ENCODE assay signal across 1 cellular context in genomic region chr19:12881172-12881808, GRCh38.
TF ChIP-seq lines count a peak whose summit lies in the region.

A gene with protein sequence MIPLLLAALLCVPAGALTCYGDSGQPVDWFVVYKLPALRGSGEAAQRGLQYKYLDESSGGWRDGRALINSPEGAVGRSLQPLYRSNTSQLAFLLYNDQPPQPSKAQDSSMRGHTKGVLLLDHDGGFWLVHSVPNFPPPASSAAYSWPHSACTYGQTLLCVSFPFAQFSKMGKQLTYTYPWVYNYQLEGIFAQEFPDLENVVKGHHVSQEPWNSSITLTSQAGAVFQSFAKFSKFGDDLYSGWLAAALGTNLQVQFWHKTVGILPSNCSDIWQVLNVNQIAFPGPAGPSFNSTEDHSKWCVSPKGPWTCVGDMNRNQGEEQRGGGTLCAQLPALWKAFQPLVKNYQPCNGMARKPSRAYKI (minus strand): TSS chr19:12881449. CDS start chr19:12881375, 74 bp downstream.

TF ChIP-seq in HEK293, 187 proteins besides CTCF, POLR2A, EP300 and RAD21 (continued from another document and continues in another):
- TF ChIP-seq, protein P1, sequence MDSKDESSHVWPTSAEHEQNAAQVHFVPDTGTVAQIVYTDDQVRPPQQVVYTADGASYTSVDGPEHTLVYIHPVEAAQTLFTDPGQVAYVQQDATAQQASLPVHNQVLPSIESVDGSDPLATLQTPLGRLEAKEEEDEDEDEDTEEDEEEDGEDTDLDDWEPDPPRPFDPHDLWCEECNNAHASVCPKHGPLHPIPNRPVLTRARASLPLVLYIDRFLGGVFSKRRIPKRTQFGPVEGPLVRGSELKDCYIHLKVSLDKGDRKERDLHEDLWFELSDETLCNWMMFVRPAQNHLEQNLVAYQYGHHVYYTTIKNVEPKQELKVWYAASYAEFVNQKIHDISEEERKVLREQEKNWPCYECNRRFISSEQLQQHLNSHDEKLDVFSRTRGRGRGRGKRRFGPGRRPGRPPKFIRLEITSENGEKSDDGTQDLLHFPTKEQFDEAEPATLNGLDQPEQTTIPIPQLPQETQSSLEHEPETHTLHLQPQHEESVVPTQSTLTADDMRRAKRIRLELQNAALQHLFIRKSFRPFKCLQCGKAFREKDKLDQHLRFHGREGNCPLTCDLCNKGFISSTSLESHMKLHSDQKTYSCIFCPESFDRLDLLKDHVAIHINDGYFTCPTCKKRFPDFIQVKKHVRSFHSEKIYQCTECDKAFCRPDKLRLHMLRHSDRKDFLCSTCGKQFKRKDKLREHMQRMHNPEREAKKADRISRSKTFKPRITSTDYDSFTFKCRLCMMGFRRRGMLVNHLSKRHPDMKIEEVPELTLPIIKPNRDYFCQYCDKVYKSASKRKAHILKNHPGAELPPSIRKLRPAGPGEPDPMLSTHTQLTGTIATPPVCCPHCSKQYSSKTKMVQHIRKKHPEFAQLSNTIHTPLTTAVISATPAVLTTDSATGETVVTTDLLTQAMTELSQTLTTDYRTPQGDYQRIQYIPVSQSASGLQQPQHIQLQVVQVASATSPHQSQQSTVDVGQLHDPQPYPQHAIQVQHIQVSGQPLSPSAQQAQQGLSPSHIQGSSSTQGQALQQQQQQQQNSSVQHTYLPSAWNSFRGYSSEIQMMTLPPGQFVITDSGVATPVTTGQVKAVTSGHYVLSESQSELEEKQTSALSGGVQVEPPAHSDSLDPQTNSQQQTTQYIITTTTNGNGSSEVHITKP (tag by site-specific recombination; IDR thresholded peaks at IDR 0.05), result no peak
- TF ChIP-seq ZNF610 (tag by site-specific recombination; IDR thresholded peaks at IDR 0.05; ENCODE audit: borderline replicate concordance), result peak; percentile 16; the same call in 1 of the 2 replicates
- no peak for TF ChIP-seq SP7 (tag by site-specific recombination; IDR thresholded peaks at IDR 0.05)
- TF ChIP-seq KLF10 (tag by site-specific recombination; IDR thresholded peaks at IDR 0.05), result peak; percentile 69
- no peak for TF ChIP-seq TRIM28 (IDR thresholded peaks at IDR 0.05; ENCODE audit: borderline replicate concordance, low read length)
- TF ChIP-seq ZBTB6 (tag by site-specific recombination; IDR thresholded peaks at IDR 0.05), result peak; percentile 98
- TF ChIP-seq ZNF114 (tag by site-specific recombination; IDR thresholded peaks at IDR 0.05), result no peak
- TF ChIP-seq ZNF112 (tag by site-specific recombination; IDR thresholded peaks at IDR 0.05), result no peak
- peak; percentile 19; the same call in 1 of the 2 replicates for TF ChIP-seq KLF17 (tag by site-specific recombination; IDR thresholded peaks at IDR 0.05)
- TF ChIP-seq ZNF670 (tag by site-specific recombination; IDR thresholded peaks at IDR 0.05; ENCODE audit: low read depth), result no peak
- TF ChIP-seq ZNF639 (tag by site-specific recombination; IDR thresholded peaks at IDR 0.05), result no peak; the same call in 1 of the 2 replicates
- TF ChIP-seq ZNF175 (tag by site-specific recombination; IDR thresholded peaks at IDR 0.05), result no peak
- no peak for TF ChIP-seq ZNF140 (tag by site-specific recombination; IDR thresholded peaks at IDR 0.05)
- peak; percentile 75 for TF ChIP-seq ZNF629 (tag by site-specific recombination; IDR thresholded peaks at IDR 0.05)
- TF ChIP-seq, protein P2, sequence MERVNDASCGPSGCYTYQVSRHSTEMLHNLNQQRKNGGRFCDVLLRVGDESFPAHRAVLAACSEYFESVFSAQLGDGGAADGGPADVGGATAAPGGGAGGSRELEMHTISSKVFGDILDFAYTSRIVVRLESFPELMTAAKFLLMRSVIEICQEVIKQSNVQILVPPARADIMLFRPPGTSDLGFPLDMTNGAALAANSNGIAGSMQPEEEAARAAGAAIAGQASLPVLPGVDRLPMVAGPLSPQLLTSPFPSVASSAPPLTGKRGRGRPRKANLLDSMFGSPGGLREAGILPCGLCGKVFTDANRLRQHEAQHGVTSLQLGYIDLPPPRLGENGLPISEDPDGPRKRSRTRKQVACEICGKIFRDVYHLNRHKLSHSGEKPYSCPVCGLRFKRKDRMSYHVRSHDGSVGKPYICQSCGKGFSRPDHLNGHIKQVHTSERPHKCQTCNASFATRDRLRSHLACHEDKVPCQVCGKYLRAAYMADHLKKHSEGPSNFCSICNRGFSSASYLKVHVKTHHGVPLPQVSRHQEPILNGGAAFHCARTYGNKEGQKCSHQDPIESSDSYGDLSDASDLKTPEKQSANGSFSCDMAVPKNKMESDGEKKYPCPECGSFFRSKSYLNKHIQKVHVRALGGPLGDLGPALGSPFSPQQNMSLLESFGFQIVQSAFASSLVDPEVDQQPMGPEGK (tag by site-specific recombination; IDR thresholded peaks at IDR 0.05), result 0 out of 2 replicates have a peak, but pooled peaks have one; percentile 45
- TF ChIP-seq PRDM2 (tag by site-specific recombination; IDR thresholded peaks at IDR 0.05; ENCODE audit: borderline replicate concordance), result no peak
- TF ChIP-seq ZNF18 (tag by site-specific recombination; IDR thresholded peaks at IDR 0.05), result no peak
- TF ChIP-seq HOXC10 (CRISPR knock-in tag; IDR thresholded peaks at IDR 0.05), result no peak
- TF ChIP-seq KLF16 (tag by site-specific recombination; IDR thresholded peaks at IDR 0.05), result peak; percentile 67
- TF ChIP-seq ZNF335 (tag by site-specific recombination; conservative IDR thresholded peaks at IDR 0.05), result peak; percentile 94
- TF ChIP-seq ZNF530 (tag by site-specific recombination; IDR thresholded peaks at IDR 0.05; ENCODE audit: low read depth), result no peak
- 0 out of 2 replicates have a peak, but pooled peaks have one; percentile 5 for TF ChIP-seq PRDM1 (tag by site-specific recombination; IDR thresholded peaks at IDR 0.05)
- TF ChIP-seq PRDM4 (tag by site-specific recombination; IDR thresholded peaks at IDR 0.05), result no peak
- TF ChIP-seq ZNF571 (tag by site-specific recombination; IDR thresholded peaks at IDR 0.05), result no peak
- peak; percentile 77 for TF ChIP-seq BCL11B (tag by site-specific recombination; IDR thresholded peaks at IDR 0.05; ENCODE audit: low read depth)
- no peak for TF ChIP-seq ZFP37 (tag by site-specific recombination; IDR thresholded peaks at IDR 0.05)
- no peak for TF ChIP-seq ZNF202 (tag by site-specific recombination; IDR thresholded peaks at IDR 0.05; ENCODE audit: borderline replicate concordance)
- TF ChIP-seq TCF7L2 (IDR thresholded peaks at IDR 0.05; ENCODE audit: borderline replicate concordance, low read depth, low read length), result no peak
- TF ChIP-seq ZNF146 (tag by site-specific recombination; IDR thresholded peaks at IDR 0.05), result no peak
- TF ChIP-seq ZNF768 (tag by site-specific recombination; IDR thresholded peaks at IDR 0.05), result no peak; the same call in 1 of the 2 replicates
- peak; percentile 80 for TF ChIP-seq ZNF660 (tag by site-specific recombination; IDR thresholded peaks at IDR 0.05)
- TF ChIP-seq ZNF423 (tag by site-specific recombination; IDR thresholded peaks at IDR 0.05), result peak; percentile 80
- TF ChIP-seq, protein P3, sequence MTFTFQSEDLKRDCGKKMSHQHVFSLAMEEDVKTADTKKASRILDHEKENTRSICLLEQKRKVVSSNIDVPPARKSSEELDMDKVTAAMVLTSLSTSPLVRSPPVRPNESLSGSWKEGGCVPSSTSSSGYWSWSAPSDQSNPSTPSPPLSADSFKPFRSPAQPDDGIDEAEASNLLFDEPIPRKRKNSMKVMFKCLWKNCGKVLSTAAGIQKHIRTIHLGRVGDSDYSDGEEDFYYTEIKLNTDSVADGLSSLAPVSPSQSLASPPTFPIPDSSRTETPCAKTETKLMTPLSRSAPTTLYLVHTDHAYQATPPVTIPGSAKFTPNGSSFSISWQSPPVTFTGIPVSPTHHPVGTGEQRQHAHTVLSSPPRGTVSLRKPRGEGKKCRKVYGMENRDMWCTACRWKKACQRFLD (tag by site-specific recombination; IDR thresholded peaks at IDR 0.05), result no peak
- TF ChIP-seq ZNF529 (tag by site-specific recombination; IDR thresholded peaks at IDR 0.05; ENCODE audit: insufficient replicate concordance), result no peak
